38 cellular contexts compared by ENCODE assay signal in genomic region chr17:63163158-63163520, GRCh38.
"Had no signal": no experiment of that assay in that cellular context is flagged by ENCODE, and none has a peak within 500 bp of the region (broad histone marks: within the 10 kb centered on the region; RNA-seq: fewer than 3 reads in every experiment).

No MANE protein-coding gene starts in this region.

- H3K27me3 Mint-ChIP-seq: activated CD4-positive, alpha-beta memory T cell treated with anti-CD3 and anti-CD28 coated beads for 36 hours; activated CD8-positive, alpha-beta T cell treated with anti-CD3 and anti-CD28 coated beads for 36 hours; activated naive CD8-positive, alpha-beta T cell treated with anti-CD3 and anti-CD28 coated beads for 36 hours; activated T-helper 17 cell treated with anti-CD3 and anti-CD28 coated beads, Interleukin-2, amount 50 U/mL, for 72 hours; brain; central memory CD8-positive, alpha-beta T cell had no signal

- H3K27ac Mint-ChIP-seq: activated B cell treated with CpG ODN at 0.5 μM for 24 hours; activated CD4-positive, alpha-beta memory T cell treated with anti-CD3 and anti-CD28 coated beads for 36 hours; activated CD4-positive, alpha-beta T cell treated with anti-CD3 and anti-CD28 coated beads, Interleukin-2, amount 10 ng/mL, durations not matched to agents 24 days and 14 days; activated CD8-positive, alpha-beta T cell treated with anti-CD3 and anti-CD28 coated beads for 36 hours; activated naive CD4-positive, alpha-beta T cell treated with anti-CD3 and anti-CD28 coated beads for 36 hours; activated naive CD4-positive, alpha-beta T cell treated with anti-CD3 and anti-CD28 coated beads, Interleukin-2, amount 50 U/mL, for 72 hours; activated naive CD8-positive, alpha-beta T cell treated with anti-CD3 and anti-CD28 coated beads for 36 hours; activated T-cell treated with anti-CD3 and anti-CD28 coated beads, Interleukin-2, amount 50 U/mL, for 72 hours; activated T-helper 1 cell treated with anti-CD3 and anti-CD28 coated beads, Interleukin-12 subunit alpha, Interleukin-12 subunit beta, Interleukin-2, Interleukin-4 antibody, amounts not matched to agents 30 ng/mL and 10 ng/mL and 1 ng/mL, durations not matched to agents 14 hours and 24 hours and 36 hours; activated T-helper 17 cell treated with anti-CD3 and anti-CD28 coated beads, Interleukin-2, amount 50 U/mL, for 72 hours; brain; T-helper 1 cell treated with Interleukin-12 subunit alpha and Interleukin-12 subunit beta and Interleukin-4 antibody, amounts not matched to agents 30 μg/mL and 1 μg/mL, for 36 hours; T-helper 2 cell treated with Interferon-gamma antibody and Interleukin-4, amounts not matched to agents 5 μg/mL and 100 μg/mL, for 36 hours had no signal

- H3K4me1 ChIP-seq: adrenal gland had no signal

- ATAC-seq: activated CD8-positive, alpha-beta T cell treated with anti-CD3 and anti-CD28 coated beads for 36 hours; activated naive CD4-positive, alpha-beta T cell treated with anti-CD3 and anti-CD28 coated beads, Interleukin-2, amount 50 U/mL, for 72 hours; activated T-cell treated with anti-CD3 and anti-CD28 coated beads, Interleukin-2, amount 50 U/mL, for 4 hours; activated T-cell treated with anti-CD3 and anti-CD28 coated beads, Interleukin-2, amount 50 U/mL, for 72 hours; activated T-helper 17 cell treated with anti-CD3 and anti-CD28 coated beads, Interleukin-2, amount 50 U/mL, for 72 hours had no signal

- FAIRE-seq: bronchial epithelial cell, TTC549 had no signal

- H3K36me3 ChIP-seq: adrenal gland, cardiac muscle cell had no signal

- H3K36me3 Mint-ChIP-seq: activated CD4-positive, alpha-beta memory T cell treated with anti-CD3 and anti-CD28 coated beads for 36 hours; activated naive CD4-positive, alpha-beta T cell treated with anti-CD3 and anti-CD28 coated beads, Interleukin-2, amount 50 U/mL, for 72 hours; activated naive CD8-positive, alpha-beta T cell treated with anti-CD3 and anti-CD28 coated beads for 36 hours had no signal

- H3K9me3 Mint-ChIP-seq: activated B cell treated with CpG ODN at 0.5 μM for 24 hours; activated CD4-positive, alpha-beta memory T cell treated with anti-CD3 and anti-CD28 coated beads for 36 hours; activated CD4-positive, alpha-beta T cell treated with anti-CD3 and anti-CD28 coated beads, Interleukin-2, amount 10 ng/mL, durations not matched to agents 24 days and 14 days; activated CD8-positive, alpha-beta T cell treated with anti-CD3 and anti-CD28 coated beads for 36 hours; activated naive CD4-positive, alpha-beta T cell treated with anti-CD3 and anti-CD28 coated beads for 36 hours; activated naive CD4-positive, alpha-beta T cell treated with anti-CD3 and anti-CD28 coated beads, Interleukin-2, amount 50 U/mL, for 72 hours; activated naive CD8-positive, alpha-beta T cell treated with anti-CD3 and anti-CD28 coated beads for 36 hours; activated T-cell treated with anti-CD3 and anti-CD28 coated beads, Interleukin-2, amount 50 U/mL, for 4 hours; activated T-cell treated with anti-CD3 and anti-CD28 coated beads, Interleukin-2, amount 50 U/mL, for 72 hours; activated T-helper 1 cell treated with anti-CD3 and anti-CD28 coated beads, Interleukin-12 subunit alpha, Interleukin-12 subunit beta, Interleukin-2, Interleukin-4 antibody, amounts not matched to agents 30 ng/mL and 10 ng/mL and 1 ng/mL, durations not matched to agents 14 hours and 24 hours and 36 hours; activated T-helper 17 cell treated with anti-CD3 and anti-CD28 coated beads, Interleukin-2, amount 50 U/mL, for 72 hours; brain; central memory CD8-positive, alpha-beta T cell; T-helper 1 cell treated with Interleukin-12 subunit alpha and Interleukin-12 subunit beta and Interleukin-4 antibody, amounts not matched to agents 30 μg/mL and 1 μg/mL, for 36 hours; T-helper 2 cell treated with Interferon-gamma antibody and Interleukin-4, amounts not matched to agents 5 μg/mL and 100 μg/mL, for 36 hours had no signal

- H3K4me3 Mint-ChIP-seq: activated B cell treated with CpG ODN at 0.5 μM for 24 hours; activated CD4-positive, alpha-beta memory T cell treated with anti-CD3 and anti-CD28 coated beads for 36 hours; activated CD4-positive, alpha-beta T cell treated with anti-CD3 and anti-CD28 coated beads, Interleukin-2, amount 10 ng/mL, durations not matched to agents 24 days and 14 days; activated CD8-positive, alpha-beta T cell treated with anti-CD3 and anti-CD28 coated beads for 36 hours; activated naive CD4-positive, alpha-beta T cell treated with anti-CD3 and anti-CD28 coated beads for 36 hours; activated naive CD8-positive, alpha-beta T cell treated with anti-CD3 and anti-CD28 coated beads for 36 hours; activated T-cell treated with anti-CD3 and anti-CD28 coated beads, Interleukin-2, amount 50 U/mL, for 4 hours; activated T-cell treated with anti-CD3 and anti-CD28 coated beads, Interleukin-2, amount 50 U/mL, for 72 hours; activated T-helper 1 cell treated with anti-CD3 and anti-CD28 coated beads, Interleukin-12 subunit alpha, Interleukin-12 subunit beta, Interleukin-2, Interleukin-4 antibody, amounts not matched to agents 30 ng/mL and 10 ng/mL and 1 ng/mL, durations not matched to agents 14 hours and 24 hours and 36 hours; activated T-helper 17 cell treated with anti-CD3 and anti-CD28 coated beads, Interleukin-2, amount 50 U/mL, for 72 hours; brain; central memory CD8-positive, alpha-beta T cell; T-helper 1 cell treated with Interleukin-12 subunit alpha and Interleukin-12 subunit beta and Interleukin-4 antibody, amounts not matched to agents 30 μg/mL and 1 μg/mL, for 36 hours; T-helper 2 cell treated with Interferon-gamma antibody and Interleukin-4, amounts not matched to agents 5 μg/mL and 100 μg/mL, for 36 hours had no signal

- H3K4me3 ChIP-seq: adrenal gland, cardiac muscle cell had no signal

- H3K27ac ChIP-seq: adrenal gland, cardiac muscle cell, VCaP had no signal

- H3K27me3 ChIP-seq: adrenal gland, cardiac muscle cell had no signal

- H3K4me1 Mint-ChIP-seq: activated B cell treated with CpG ODN at 0.5 μM for 24 hours; activated CD4-positive, alpha-beta T cell treated with anti-CD3 and anti-CD28 coated beads, Interleukin-2, amount 10 ng/mL, durations not matched to agents 24 days and 14 days; activated naive CD8-positive, alpha-beta T cell treated with anti-CD3 and anti-CD28 coated beads for 36 hours; activated T-helper 17 cell treated with anti-CD3 and anti-CD28 coated beads, Interleukin-2, amount 50 U/mL, for 72 hours; central memory CD8-positive, alpha-beta T cell had no signal

- H3K9me3 ChIP-seq: adrenal gland had no signal

- DNase-seq: activated B cell treated with CpG ODN at 0.5 μM for 24 hours; activated CD4-positive, alpha-beta memory T cell treated with anti-CD3 and anti-CD28 coated beads for 36 hours; activated CD4-positive, alpha-beta T cell treated with anti-CD3 and anti-CD28 coated beads for 4 hours; activated CD4-positive, alpha-beta T cell treated with anti-CD3 and anti-CD28 coated beads, Interleukin-2, amount 10 ng/mL, durations not matched to agents 24 days and 14 days; activated CD4-positive, alpha-beta T cell treated with anti-CD3 and anti-CD28 coated beads, Interleukin-2, amount 50 U/mL, for 1 hour; activated CD4-positive, alpha-beta T cell treated with anti-CD3 and anti-CD28 coated beads, Interleukin-2, amount 50 U/mL, for 4 hours; activated CD4-positive, CD25-positive, alpha-beta regulatory T cell treated with anti-CD3 and anti-CD28 coated beads, Interleukin-2, amount 50 U/mL, for 72 hours; activated CD8-positive, alpha-beta memory T cell treated with anti-CD3 and anti-CD28 coated beads, Interleukin-2, amount 50 U/mL, for 4 hours; activated CD8-positive, alpha-beta T cell treated with anti-CD3 and anti-CD28 coated beads for 36 hours; activated effector memory CD4-positive, alpha-beta T cell treated with anti-CD3 and anti-CD28 coated beads, Interleukin-2, amount 50 U/mL, for 16 hours; activated gamma-delta T cell treated with Interleukin-2 at 50 U/mL for 16 hours; activated naive CD4-positive, alpha-beta T cell; activated naive CD4-positive, alpha-beta T cell treated with anti-CD3 and anti-CD28 coated beads for 36 hours; activated naive CD4-positive, alpha-beta T cell treated with anti-CD3 and anti-CD28 coated beads, Interleukin-2, amount 50 U/mL, for 16 hours; activated naive CD8-positive, alpha-beta T cell treated with anti-CD3 and anti-CD28 coated beads for 36 hours; activated T-cell treated with anti-CD3 and anti-CD28 coated beads for 4 hours; activated T-cell treated with anti-CD3 and anti-CD28 coated beads, Interleukin-2, amount 50 U/mL, for 1 hour; activated T-cell treated with anti-CD3 and anti-CD28 coated beads, Interleukin-2, amount 50 U/mL, for 4 hours; activated T-cell treated with anti-CD3 and anti-CD28 coated beads, Interleukin-2, amount 50 U/mL, for 72 hours; adrenal gland; amniotic stem cell; aorta; caudate nucleus; cerebellar nuclear complex; T-helper 1 cell; T-helper 2 cell; T-helper 9 cell had no signal
